ENCODE assay signal across 9 cellular contexts in genomic region chr10:80945267-80945880, GRCh38.
A peak's percentile ranks its signal among the peaks of the same experiment; 100 is the strongest.
DNase-seq lines count a peak whose midpoint lies in the region; ATAC-seq, FAIRE-seq and TF ChIP-seq lines count a peak whose summit lies in the region.
"Had no signal": no experiment of that assay in that cellular context is flagged by ENCODE, and none has a peak within 500 bp of the region (broad histone marks: within the 10 kb centered on the region; RNA-seq: fewer than 3 reads in every experiment).

No MANE protein-coding gene starts in this region.

- H3K27ac ChIP-seq in RWPE2 (ENCODE audit: poor library complexity, severe bottlenecking) (no peak overlapping the region), kidney (ENCODE audit: low read depth in 2 of 2, low read length in 2 of 2) (no peak overlapping the region), vagina (no peak overlapping the region)

- no peak for TF ChIP-seq POLR2A in vagina (IDR thresholded peaks at IDR 0.05)

- CTCF ChIA-PET in HEK293T (lab: Yijun Ruan, JAX), result interaction anchor here (0.9 to 1.2 kb wide), 2 partner anchors 73 to 245 kb away, joined by 5 to 6 read pairs; no protein-coding TSS in a partner anchor
- CTCF ChIA-PET in activated CD4-positive, alpha-beta memory T cell treated with anti-CD3 and anti-CD28 coated beads, Interleukin-2, amount 10 ng/mL, durations not matched to agents 7 days and 5 days (lab: Charles Lee), result no interaction called here

- intact Hi-C loops in kidney (cut with DNase I), result no loop called here
- intact Hi-C loops in vagina (cut with DNase I), result no loop called here

- H3K36me3 Mint-ChIP-seq in activated CD4-positive, alpha-beta memory T cell treated with anti-CD3 and anti-CD28 coated beads, Interleukin-2, amount 10 ng/mL, durations not matched to agents 7 days and 5 days (ENCODE audit: low read depth), result no peaks in the 10 kb centered on the region

- H3K27me3 ChIP-seq in RWPE2 (ENCODE audit: insufficient read depth, poor library complexity, severe bottlenecking) (peaks cover 3% of the 10 kb centered on the region), vagina (no peaks in the 10 kb centered on the region)

- peak; percentile 89 for TF ChIP-seq CTCF in GM12865 (IDR thresholded peaks at IDR 0.05; ENCODE audit: insufficient read depth, low read depth, low read length, missing control alignments)
- TF ChIP-seq CTCF in RWPE2 (IDR thresholded peaks at IDR 0.05; ENCODE audit: poor library complexity, severe bottlenecking), result peak; percentile 29
- TF ChIP-seq CTCF in kidney (IDR thresholded peaks at IDR 0.05; ENCODE audit: borderline replicate concordance, extremely low read depth, insufficient read depth), result peak; percentile 63
- peak in 1 of 3 experiments; percentile 33 for TF ChIP-seq CTCF in vagina (IDR thresholded peaks at IDR 0.05)

- H3K9me3 ChIP-seq in RWPE2 (ENCODE audit: severe bottlenecking), result no peaks in the 10 kb centered on the region
- no peaks in the 10 kb centered on the region for H3K9me3 ChIP-seq in kidney (ENCODE audit: control insufficient read depth in 1 of 2, low read length in 2 of 2)
- no peaks in the 10 kb centered on the region for H3K9me3 ChIP-seq in vagina

- FAIRE-seq in kidney (lab: Jason Lieb, UNC), result no peak
- FAIRE-seq: GM18507 had no signal

- H3K9me3 Mint-ChIP-seq in activated CD4-positive, alpha-beta memory T cell treated with anti-CD3 and anti-CD28 coated beads, Interleukin-2, amount 10 ng/mL, durations not matched to agents 7 days and 5 days, result no peaks in the 10 kb centered on the region

- POLR2A ChIA-PET in HEK293T (lab: Yijun Ruan, JAX), result no interaction called here
- POLR2A ChIA-PET in activated CD4-positive, alpha-beta memory T cell treated with anti-CD3 and anti-CD28 coated beads, Interleukin-2, amount 10 ng/mL, durations not matched to agents 7 days and 5 days (lab: Charles Lee), result no interaction called here

- no peaks in the 10 kb centered on the region for H3K36me3 ChIP-seq in RWPE2 (ENCODE audit: low read depth)
- H3K36me3 ChIP-seq in kidney (ENCODE audit: control insufficient read depth in 1 of 2, insufficient read depth in 2 of 2, low read length in 2 of 2), result no peaks in the 10 kb centered on the region
- H3K36me3 ChIP-seq in vagina, result no peaks in the 10 kb centered on the region

- H3K27ac Mint-ChIP-seq in activated CD4-positive, alpha-beta memory T cell treated with anti-CD3 and anti-CD28 coated beads, Interleukin-2, amount 10 ng/mL, durations not matched to agents 7 days and 5 days, result no peak overlapping the region

- peak; percentile 38; the same call in 1 of the 3 replicates for ATAC-seq in RWPE2 (ENCODE audit: low read depth)

- no peaks in the 10 kb centered on the region for H3K4me1 Mint-ChIP-seq in activated CD4-positive, alpha-beta memory T cell treated with anti-CD3 and anti-CD28 coated beads, Interleukin-2, amount 10 ng/mL, durations not matched to agents 7 days and 5 days

- H3K9ac ChIP-seq in kidney (ENCODE audit: low read length in 2 of 2), result no peak overlapping the region

- H3K4me1 ChIP-seq in RWPE2 (ENCODE audit: insufficient read depth, poor library complexity, severe bottlenecking), result no peaks in the 10 kb centered on the region
- H3K4me1 ChIP-seq in kidney (ENCODE audit: control insufficient read depth in 1 of 2, insufficient read depth in 1 of 2, low read depth in 1 of 2, low read length in 2 of 2), result no peaks in the 10 kb centered on the region
- peaks cover 16% of the 10 kb centered on the region for H3K4me1 ChIP-seq in vagina

- H3K27me3 Mint-ChIP-seq in activated CD4-positive, alpha-beta memory T cell treated with anti-CD3 and anti-CD28 coated beads, Interleukin-2, amount 10 ng/mL, durations not matched to agents 7 days and 5 days, result no peaks in the 10 kb centered on the region

- H3K4me3 ChIP-seq in GM12865 (ENCODE audit: low read depth, low read length) (no peak overlapping the region), RWPE2 (ENCODE audit: severe bottlenecking) (no peak overlapping the region), kidney (ENCODE audit: low read length in 2 of 2) (no peak overlapping the region), vagina (no peak overlapping the region)

- peak; percentile 61 for DNase-seq in GM12865 (ENCODE audit: low read depth)
- DNase-seq in HEK293T (ENCODE audit: extremely low spot score), result peak; percentile 12
- no peak for DNase-seq in RWPE2 (ENCODE audit: low spot score)
- no peak for DNase-seq in kidney
- no peak for DNase-seq in NCI-H187 treated with DMSO at 0.1 percent for 48 hours (lab: John Stamatoyannopoulos, UW)
- DNase-seq in vagina (ENCODE audit: extremely low spot score in 2 of 2), result no peak
- DNase-seq in stimulated activated naive CD4-positive, alpha-beta T cell (lab: John Stamatoyannopoulos, UW), result no peak
- DNase-seq in activated CD4-positive, alpha-beta memory T cell treated with anti-CD3 and anti-CD28 coated beads, Interleukin-2, amount 10 ng/mL, durations not matched to agents 7 days and 5 days, result no peak

- no peak overlapping the region for H3K4me3 Mint-ChIP-seq in activated CD4-positive, alpha-beta memory T cell treated with anti-CD3 and anti-CD28 coated beads, Interleukin-2, amount 10 ng/mL, durations not matched to agents 7 days and 5 days

TF ChIP-seq in HEK293T, 16 proteins besides CTCF, POLR2A, EP300 and RAD21:
- no peak for TF ChIP-seq LEF1 (IDR thresholded peaks at IDR 0.05; ENCODE audit: borderline replicate concordance)
- TF ChIP-seq SUZ12 (IDR thresholded peaks at IDR 0.05), result no peak
- TF ChIP-seq, protein P1, sequence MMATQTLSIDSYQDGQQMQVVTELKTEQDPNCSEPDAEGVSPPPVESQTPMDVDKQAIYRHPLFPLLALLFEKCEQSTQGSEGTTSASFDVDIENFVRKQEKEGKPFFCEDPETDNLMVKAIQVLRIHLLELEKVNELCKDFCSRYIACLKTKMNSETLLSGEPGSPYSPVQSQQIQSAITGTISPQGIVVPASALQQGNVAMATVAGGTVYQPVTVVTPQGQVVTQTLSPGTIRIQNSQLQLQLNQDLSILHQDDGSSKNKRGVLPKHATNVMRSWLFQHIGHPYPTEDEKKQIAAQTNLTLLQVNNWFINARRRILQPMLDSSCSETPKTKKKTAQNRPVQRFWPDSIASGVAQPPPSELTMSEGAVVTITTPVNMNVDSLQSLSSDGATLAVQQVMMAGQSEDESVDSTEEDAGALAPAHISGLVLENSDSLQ (IDR thresholded peaks at IDR 0.05), result no peak
- no peak for TF ChIP-seq TARDBP (IDR thresholded peaks at IDR 0.05)
- TF ChIP-seq BHLHE40 (IDR thresholded peaks at IDR 0.05; ENCODE audit: borderline replicate concordance), result no peak
- no peak for TF ChIP-seq ZNF384 (IDR thresholded peaks at IDR 0.05)
- no peak for TF ChIP-seq FOXA1 (IDR thresholded peaks at IDR 0.05)
- TF ChIP-seq SP1 (IDR thresholded peaks at IDR 0.05), result no peak
- TF ChIP-seq FOXM1 (IDR thresholded peaks at IDR 0.05; ENCODE audit: borderline replicate concordance), result no peak
- TF ChIP-seq ELF4 (IDR thresholded peaks at IDR 0.05), result no peak
- no peak for TF ChIP-seq ARNT (IDR thresholded peaks at IDR 0.05)
- no peak for TF ChIP-seq L3MBTL2 (conservative IDR thresholded peaks at IDR 0.05)
- no peak for TF ChIP-seq CTBP1 (IDR thresholded peaks at IDR 0.05; ENCODE audit: borderline replicate concordance)
- TF ChIP-seq HDGF (IDR thresholded peaks at IDR 0.05; ENCODE audit: borderline replicate concordance), result no peak
- no peak for TF ChIP-seq FOXK2 (IDR thresholded peaks at IDR 0.05)
- no peak for TF ChIP-seq NFRKB (IDR thresholded peaks at IDR 0.05)

Comparison
In these comparisons a context has a peak if more than half of its experiments do, and no peak if none do; other contexts are left out.
1. DNase-seq: peak in GM12865 (single experiment) and HEK293T (single experiment); none in RWPE2 (single experiment), kidney (single experiment), NCI-H187 treated with DMSO at 0.1 percent for 48 hours (single experiment), vagina (0 of 2), stimulated activated naive CD4-positive, alpha-beta T cell (0 of 6) and activated CD4-positive, alpha-beta memory T cell treated with anti-CD3 and anti-CD28 coated beads, Interleukin-2, amount 10 ng/mL, durations not matched to agents 7 days and 5 days (single experiment).